ENCODE assay signal across 15 cellular contexts in the genomic region with DNA sequence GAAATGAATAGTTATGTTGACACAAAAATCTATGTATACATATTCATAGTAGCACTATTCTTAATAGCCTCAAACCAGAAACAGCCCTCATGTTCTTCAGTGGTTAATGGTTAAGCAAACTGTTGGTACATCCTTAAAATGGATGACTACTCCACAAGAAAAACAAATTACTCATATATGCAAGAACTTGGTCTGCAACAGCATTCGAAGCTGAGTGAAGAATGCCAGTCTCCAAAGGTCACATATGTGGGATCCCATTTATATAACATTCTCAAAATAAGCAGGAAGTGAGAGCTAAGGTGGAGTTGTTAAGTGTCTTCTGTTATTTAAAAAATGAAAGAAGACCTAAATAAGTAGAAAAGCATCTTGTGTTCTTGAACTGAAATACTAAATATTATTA.
DNase-seq lines count a peak whose midpoint lies in the region; ATAC-seq and TF ChIP-seq lines count a peak whose summit lies in the region.
"Had no signal": no experiment of that assay in that cellular context is flagged by ENCODE, and none has a peak within 500 bp of the region (broad histone marks: within the 10 kb centered on the region; RNA-seq: fewer than 3 reads in every experiment).

No MANE protein-coding gene starts in this region.

- intact Hi-C loops in sciatic nerve (cut with DNase I), result no loop called here

- DNase-seq in ACHN (peak; percentile 77), NCI-H460 (ENCODE audit: extremely low read depth, low read depth) (peak; percentile 45), astrocyte of the spinal cord (ENCODE audit: low read depth, low spot score) (peak; percentile 42), fibroblast of lung (ENCODE audit: low read depth in 2 of 2) (peak; percentile 31 to 61), H7 (no peak), sciatic nerve (ENCODE audit: low spot score) (no peak), NCI-H2081 (lab: John Stamatoyannopoulos, UW) (no peak)
- DNase-seq: AML-193; Calu3; CD4-positive, CD25-positive, alpha-beta regulatory T cell; DMS 273 treated with DMSO at 0.1 percent for 48 hours had no signal

- H2AFZ ChIP-seq in fibroblast of lung (ENCODE audit: low read length), result no peak overlapping the region

- H3K36me3 ChIP-seq in fibroblast of lung (ENCODE audit: control insufficient read depth, insufficient read depth, low read length), result no peaks in the 10 kb centered on the region
- no peaks in the 10 kb centered on the region for H3K36me3 ChIP-seq in H7 (replicated peaks; ENCODE audit: control insufficient read depth, insufficient read depth, low read length)
- H3K36me3 ChIP-seq: BLaER1 had no signal

- no peaks in the 10 kb centered on the region for H3K4me1 ChIP-seq in fibroblast of lung (ENCODE audit: control insufficient read depth, extremely low read depth, insufficient read depth, low read length)
- H3K4me1 ChIP-seq: BLaER1 had no signal

- H4K20me1 ChIP-seq in fibroblast of lung (ENCODE audit: control insufficient read depth, extremely low read depth, insufficient read depth, low read length), result no peaks in the 10 kb centered on the region
- H4K20me1 ChIP-seq: BLaER1 had no signal

- no peaks in the 10 kb centered on the region for H3K79me2 ChIP-seq in fibroblast of lung (ENCODE audit: control insufficient read depth, insufficient read depth, low read length)

- H3K9ac ChIP-seq in fibroblast of lung (ENCODE audit: insufficient read depth, low read length), result no peak overlapping the region
- H3K9ac ChIP-seq: BLaER1 had no signal

- TF ChIP-seq CTCF in astrocyte of the spinal cord (IDR thresholded peaks at IDR 0.05; ENCODE audit: low read depth, low read length) (no peak), fibroblast of lung (conservative IDR thresholded peaks at IDR 0.05 in 1 of 2, IDR thresholded peaks at IDR 0.05 in 1 of 2; ENCODE audit: low read depth in 1 of 2, low read length in 2 of 2) (no peak)

- no peak overlapping the region for H3K4me2 ChIP-seq in fibroblast of lung (ENCODE audit: extremely low read depth, insufficient read depth, low read length)
- H3K4me2 ChIP-seq: BLaER1 had no signal

- no peak overlapping the region for H3K27ac ChIP-seq in fibroblast of lung (ENCODE audit: insufficient read depth, low read length)
- H3K27ac ChIP-seq: 22Rv1, BLaER1 had no signal

- H3K9me3 ChIP-seq in fibroblast of lung (ENCODE audit: control insufficient read depth, insufficient read depth, low read depth, low read length), result no peaks in the 10 kb centered on the region
- H3K9me3 ChIP-seq: BLaER1 had no signal

- H3K27me3 ChIP-seq in fibroblast of lung (ENCODE audit: control insufficient read depth, insufficient read depth, low read length), result no peaks in the 10 kb centered on the region
- no peaks in the 10 kb centered on the region for H3K27me3 ChIP-seq in H7 (ENCODE audit: control insufficient read depth, insufficient read depth, low read length)
- H3K27me3 ChIP-seq: BLaER1 had no signal

- no peak overlapping the region for H3K4me3 ChIP-seq in astrocyte of the spinal cord (ENCODE audit: low read depth, low read length)
- H3K4me3 ChIP-seq in fibroblast of lung (replicated peaks in 1 of 4; ENCODE audit: control extremely low read depth in 1 of 4, insufficient read depth in 1 of 4, low read depth in 3 of 4, low read length in 4 of 4), result no peak overlapping the region
- no peak overlapping the region for H3K4me3 ChIP-seq in H7 (ENCODE audit: insufficient read depth, low read depth, low read length)
- H3K4me3 ChIP-seq: BLaER1 had no signal

- in situ Hi-C loops in ACHN (cut with HindIII; ENCODE audit: low pct_ligation_motif_present, low pct_unique_long_range_greater_than_20kb, low sequenced_read_pairs), result no loop called here
- in situ Hi-C loops in astrocyte of the spinal cord (cut with HindIII; ENCODE audit: low sequenced_read_pairs), result no loop called here

- ATAC-seq in GM21447 (IDR thresholded peaks at IDR 0.05; ENCODE audit: unreplicated experiment) (no peak), sciatic nerve (no peak)
- ATAC-seq: HepG2 had no signal

Comparison
In these comparisons a context has a peak if more than half of its experiments do, and no peak if none do; other contexts are left out.
1. DNase-seq: peak in ACHN (single experiment), NCI-H460 (single experiment), astrocyte of the spinal cord (single experiment) and fibroblast of lung (2 of 2); none in H7 (single experiment), sciatic nerve (single experiment) and NCI-H2081 (0 of 2).